Comparison of ENCODE assay signal across 16 cellular contexts in genomic region chr3:84772841-84773240, GRCh38.
DNase-seq lines count a peak whose midpoint lies in the region; TF ChIP-seq lines count a peak whose summit lies in the region.
"Had no signal": no experiment of that assay in that cellular context is flagged by ENCODE, and none has a peak within 500 bp of the region (broad histone marks: within the 10 kb centered on the region; RNA-seq: fewer than 3 reads in every experiment).

No MANE protein-coding gene starts in this region.

- H3K36me3 ChIP-seq in adrenal gland (replicated peaks in 1 of 2), result no peaks in the 10 kb centered on the region
- H3K36me3 ChIP-seq: neutrophil, tibial nerve had no signal

- peak in 4 of 6 experiments; percentile 14 to 27 (median 20) for TF ChIP-seq CTCF in adrenal gland (IDR thresholded peaks at IDR 0.05)

- no peaks in the 10 kb centered on the region for H3K4me1 ChIP-seq in adrenal gland (replicated peaks in 1 of 2)
- H3K4me1 ChIP-seq: tibial nerve had no signal

- DNase-seq in DMS 273 (lab: John Stamatoyannopoulos, UW; ENCODE audit: unreplicated experiment), result peak; percentile 49
- no peak for DNase-seq in DMS 273 treated with DMSO at 0.1 percent for 48 hours (lab: John Stamatoyannopoulos, UW)
- peak; percentile 10 for DNase-seq in NCI-H146 treated with DMSO at 0.1 percent for 48 hours (lab: John Stamatoyannopoulos, UW; ENCODE audit: unreplicated experiment)
- no peak for DNase-seq in adrenal gland
- DNase-seq in myocyte (ENCODE audit: low read depth), result peak; percentile 24
- DNase-seq in HuH-7.5 (ENCODE audit: low spot score), result no peak
- no peak for DNase-seq in NK-92 (lab: John Stamatoyannopoulos, UW; ENCODE audit: unreplicated experiment)
- DNase-seq in erythroblast (lab: John Stamatoyannopoulos, UW), result no peak
- DNase-seq: 8988T; activated effector memory CD4-positive, alpha-beta T cell treated with anti-CD3 and anti-CD28 coated beads, Interleukin-2, amount 50 U/mL, for 16 hours; aorta; CD8-positive, alpha-beta T cell; NCI-H82; stimulated activated CD4-positive, alpha-beta T cell treated with anti-CD3 and anti-CD28 coated beads, Interleukin-4, amount 100 ng/mL, for 4 hours had no signal

- intact Hi-C loops in adrenal gland (cut with DNase I), result no loop called here

- 61 to 69% (median 67%) methylated on average over 1 of the region's 1 CpG for WGBS in adrenal gland, 4 donors

- H3K27me3 ChIP-seq in adrenal gland, result no peaks in the 10 kb centered on the region
- H3K27me3 ChIP-seq: neutrophil, tibial nerve had no signal

- no peaks in the 10 kb centered on the region for H3K9me3 ChIP-seq in adrenal gland (replicated peaks in 1 of 3)
- H3K9me3 ChIP-seq: neutrophil, tibial nerve had no signal

- H3K27ac ChIP-seq in adrenal gland, result no peak overlapping the region
- H3K27ac ChIP-seq: neutrophil, tibial nerve had no signal

- H3K4me3 ChIP-seq in adrenal gland, result no peak overlapping the region
- H3K4me3 ChIP-seq: tibial nerve had no signal

- TF ChIP-seq POLR2A in adrenal gland (IDR thresholded peaks at IDR 0.05) (no peak), erythroblast (IDR thresholded peaks at IDR 0.05; ENCODE audit: low read length) (no peak)

Comparison
In these comparisons a context has a peak if more than half of its experiments do, and no peak if none do; other contexts are left out.
1. DNase-seq: peak in DMS 273 (single experiment), NCI-H146 treated with DMSO at 0.1 percent for 48 hours (single experiment) and myocyte (single experiment); none in DMS 273 treated with DMSO at 0.1 percent for 48 hours (single experiment), adrenal gland (0 of 7), HuH-7.5 (single experiment), NK-92 (single experiment) and erythroblast (0 of 2).